In the genomic region with DNA sequence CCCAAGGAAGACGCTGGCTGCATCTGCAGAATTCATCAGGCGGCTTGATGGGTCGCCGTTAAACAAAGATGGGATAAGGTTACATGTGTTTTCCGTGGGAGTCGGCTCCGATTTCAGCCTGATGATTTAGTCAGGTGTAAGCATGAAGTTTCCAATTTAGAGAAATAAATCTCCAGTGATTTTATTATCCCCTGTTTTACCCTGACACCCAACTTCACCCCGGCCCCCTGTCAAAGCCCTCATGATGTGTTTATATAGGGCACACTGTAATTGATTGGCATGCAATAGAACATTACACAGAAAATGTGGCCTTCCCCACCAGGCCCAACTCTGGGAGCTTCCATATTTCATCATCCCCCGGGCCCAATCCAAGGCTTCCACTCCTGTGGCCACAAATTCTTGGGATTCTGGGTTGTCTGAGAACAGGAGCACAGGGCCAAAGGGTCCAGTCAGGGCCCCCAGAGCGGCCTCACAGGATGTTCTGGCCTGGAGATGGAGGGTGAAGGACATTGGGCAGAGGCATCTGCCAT, we compare ENCODE assay signal across 1 cellular context.
TF ChIP-seq lines count a peak whose summit lies in the region.

No MANE protein-coding gene starts in this region.

TF ChIP-seq in HEK293, 187 proteins besides CTCF, POLR2A, EP300 and RAD21 (continued from another document and continues in another):
- TF ChIP-seq, protein P1, sequence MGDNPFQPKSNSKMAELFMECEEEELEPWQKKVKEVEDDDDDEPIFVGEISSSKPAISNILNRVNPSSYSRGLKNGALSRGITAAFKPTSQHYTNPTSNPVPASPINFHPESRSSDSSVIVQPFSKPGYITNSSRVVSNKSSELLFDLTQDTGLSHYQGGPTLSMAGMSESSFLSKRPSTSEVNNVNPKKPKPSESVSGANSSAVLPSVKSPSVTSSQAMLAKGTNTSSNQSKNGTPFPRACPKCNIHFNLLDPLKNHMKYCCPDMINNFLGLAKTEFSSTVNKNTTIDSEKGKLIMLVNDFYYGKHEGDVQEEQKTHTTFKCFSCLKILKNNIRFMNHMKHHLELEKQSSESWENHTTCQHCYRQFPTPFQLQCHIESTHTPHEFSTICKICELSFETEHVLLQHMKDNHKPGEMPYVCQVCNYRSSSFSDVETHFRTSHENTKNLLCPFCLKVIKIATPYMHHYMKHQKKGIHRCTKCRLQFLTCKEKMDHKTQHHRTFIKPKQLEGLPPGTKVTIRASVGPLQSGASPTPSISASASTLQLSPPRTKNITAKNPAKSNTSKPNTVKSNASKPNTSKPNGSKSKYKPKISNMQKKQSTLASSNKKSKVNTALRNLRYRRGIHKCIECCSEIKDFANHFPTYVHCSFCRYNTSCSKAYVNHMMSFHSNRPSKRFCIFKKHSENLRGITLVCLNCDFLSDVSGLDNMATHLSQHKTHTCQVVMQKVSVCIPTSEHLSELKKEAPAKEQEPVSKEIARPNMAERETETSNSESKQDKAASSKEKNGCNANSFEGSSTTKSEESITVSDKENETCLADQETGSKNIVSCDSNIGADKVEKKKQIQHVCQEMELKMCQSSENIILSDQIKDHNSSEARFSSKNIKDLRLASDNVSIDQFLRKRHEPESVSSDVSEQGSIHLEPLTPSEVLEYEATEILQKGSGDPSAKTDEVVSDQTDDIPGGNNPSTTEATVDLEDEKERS (tag by site-specific recombination; IDR thresholded peaks at IDR 0.05): no peak
- no peak for TF ChIP-seq ZNF404 (tag by site-specific recombination; IDR thresholded peaks at IDR 0.05)
- no peak for TF ChIP-seq ZNF837 (tag by site-specific recombination; IDR thresholded peaks at IDR 0.05)
- 0 out of 2 replicates have a peak, but pooled peaks have one; percentile 31 for TF ChIP-seq ZNF121 (tag by site-specific recombination; IDR thresholded peaks at IDR 0.05)
- TF ChIP-seq, protein P2, sequence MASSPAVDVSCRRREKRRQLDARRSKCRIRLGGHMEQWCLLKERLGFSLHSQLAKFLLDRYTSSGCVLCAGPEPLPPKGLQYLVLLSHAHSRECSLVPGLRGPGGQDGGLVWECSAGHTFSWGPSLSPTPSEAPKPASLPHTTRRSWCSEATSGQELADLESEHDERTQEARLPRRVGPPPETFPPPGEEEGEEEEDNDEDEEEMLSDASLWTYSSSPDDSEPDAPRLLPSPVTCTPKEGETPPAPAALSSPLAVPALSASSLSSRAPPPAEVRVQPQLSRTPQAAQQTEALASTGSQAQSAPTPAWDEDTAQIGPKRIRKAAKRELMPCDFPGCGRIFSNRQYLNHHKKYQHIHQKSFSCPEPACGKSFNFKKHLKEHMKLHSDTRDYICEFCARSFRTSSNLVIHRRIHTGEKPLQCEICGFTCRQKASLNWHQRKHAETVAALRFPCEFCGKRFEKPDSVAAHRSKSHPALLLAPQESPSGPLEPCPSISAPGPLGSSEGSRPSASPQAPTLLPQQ (tag by site-specific recombination; IDR thresholded peaks at IDR 0.05): no peak
- TF ChIP-seq ZNF394 (tag by site-specific recombination; IDR thresholded peaks at IDR 0.05; ENCODE audit: borderline replicate concordance): no peak
- no peak for TF ChIP-seq ZNF558 (tag by site-specific recombination; IDR thresholded peaks at IDR 0.05)
- TF ChIP-seq ZNF423 (tag by site-specific recombination; IDR thresholded peaks at IDR 0.05): no peak
- no peak for TF ChIP-seq BCL11A (tag by site-specific recombination; IDR thresholded peaks at IDR 0.05; ENCODE audit: low read depth)
- TF ChIP-seq, protein P3, sequence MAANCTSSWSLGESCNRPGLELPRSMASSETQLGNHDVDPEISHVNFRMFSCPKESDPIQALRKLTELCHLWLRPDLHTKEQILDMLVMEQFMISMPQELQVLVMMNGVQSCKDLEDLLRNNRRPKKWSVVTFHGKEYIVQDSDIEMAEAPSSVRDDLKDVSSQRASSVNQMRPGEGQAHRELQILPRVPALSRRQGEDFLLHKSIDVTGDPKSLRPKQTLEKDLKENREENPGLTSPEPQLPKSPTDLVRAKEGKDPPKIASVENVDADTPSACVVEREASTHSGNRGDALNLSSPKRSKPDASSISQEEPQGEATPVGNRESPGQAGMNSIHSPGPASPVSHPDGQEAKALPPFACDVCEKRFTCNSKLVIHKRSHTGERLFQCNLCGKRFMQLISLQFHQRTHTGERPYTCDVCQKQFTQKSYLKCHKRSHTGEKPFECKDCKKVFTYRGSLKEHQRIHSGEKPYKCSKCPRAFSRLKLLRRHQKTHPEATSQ (tag by site-specific recombination; IDR thresholded peaks at IDR 0.05): no peak
- TF ChIP-seq HOXC10 (CRISPR knock-in tag; IDR thresholded peaks at IDR 0.05): no peak
- no peak for TF ChIP-seq ZNF76 (tag by site-specific recombination; IDR thresholded peaks at IDR 0.05; ENCODE audit: borderline replicate concordance, low read depth)
- TF ChIP-seq ZNF221 (tag by site-specific recombination; IDR thresholded peaks at IDR 0.05; ENCODE audit: borderline replicate concordance): no peak
- no peak for TF ChIP-seq ZNF473 (tag by site-specific recombination; IDR thresholded peaks at IDR 0.05)
- peak; percentile 79 for TF ChIP-seq ZEB2 (tag by site-specific recombination; IDR thresholded peaks at IDR 0.05)
- TF ChIP-seq ZFP37 (tag by site-specific recombination; IDR thresholded peaks at IDR 0.05): no peak
- TF ChIP-seq, protein P4, sequence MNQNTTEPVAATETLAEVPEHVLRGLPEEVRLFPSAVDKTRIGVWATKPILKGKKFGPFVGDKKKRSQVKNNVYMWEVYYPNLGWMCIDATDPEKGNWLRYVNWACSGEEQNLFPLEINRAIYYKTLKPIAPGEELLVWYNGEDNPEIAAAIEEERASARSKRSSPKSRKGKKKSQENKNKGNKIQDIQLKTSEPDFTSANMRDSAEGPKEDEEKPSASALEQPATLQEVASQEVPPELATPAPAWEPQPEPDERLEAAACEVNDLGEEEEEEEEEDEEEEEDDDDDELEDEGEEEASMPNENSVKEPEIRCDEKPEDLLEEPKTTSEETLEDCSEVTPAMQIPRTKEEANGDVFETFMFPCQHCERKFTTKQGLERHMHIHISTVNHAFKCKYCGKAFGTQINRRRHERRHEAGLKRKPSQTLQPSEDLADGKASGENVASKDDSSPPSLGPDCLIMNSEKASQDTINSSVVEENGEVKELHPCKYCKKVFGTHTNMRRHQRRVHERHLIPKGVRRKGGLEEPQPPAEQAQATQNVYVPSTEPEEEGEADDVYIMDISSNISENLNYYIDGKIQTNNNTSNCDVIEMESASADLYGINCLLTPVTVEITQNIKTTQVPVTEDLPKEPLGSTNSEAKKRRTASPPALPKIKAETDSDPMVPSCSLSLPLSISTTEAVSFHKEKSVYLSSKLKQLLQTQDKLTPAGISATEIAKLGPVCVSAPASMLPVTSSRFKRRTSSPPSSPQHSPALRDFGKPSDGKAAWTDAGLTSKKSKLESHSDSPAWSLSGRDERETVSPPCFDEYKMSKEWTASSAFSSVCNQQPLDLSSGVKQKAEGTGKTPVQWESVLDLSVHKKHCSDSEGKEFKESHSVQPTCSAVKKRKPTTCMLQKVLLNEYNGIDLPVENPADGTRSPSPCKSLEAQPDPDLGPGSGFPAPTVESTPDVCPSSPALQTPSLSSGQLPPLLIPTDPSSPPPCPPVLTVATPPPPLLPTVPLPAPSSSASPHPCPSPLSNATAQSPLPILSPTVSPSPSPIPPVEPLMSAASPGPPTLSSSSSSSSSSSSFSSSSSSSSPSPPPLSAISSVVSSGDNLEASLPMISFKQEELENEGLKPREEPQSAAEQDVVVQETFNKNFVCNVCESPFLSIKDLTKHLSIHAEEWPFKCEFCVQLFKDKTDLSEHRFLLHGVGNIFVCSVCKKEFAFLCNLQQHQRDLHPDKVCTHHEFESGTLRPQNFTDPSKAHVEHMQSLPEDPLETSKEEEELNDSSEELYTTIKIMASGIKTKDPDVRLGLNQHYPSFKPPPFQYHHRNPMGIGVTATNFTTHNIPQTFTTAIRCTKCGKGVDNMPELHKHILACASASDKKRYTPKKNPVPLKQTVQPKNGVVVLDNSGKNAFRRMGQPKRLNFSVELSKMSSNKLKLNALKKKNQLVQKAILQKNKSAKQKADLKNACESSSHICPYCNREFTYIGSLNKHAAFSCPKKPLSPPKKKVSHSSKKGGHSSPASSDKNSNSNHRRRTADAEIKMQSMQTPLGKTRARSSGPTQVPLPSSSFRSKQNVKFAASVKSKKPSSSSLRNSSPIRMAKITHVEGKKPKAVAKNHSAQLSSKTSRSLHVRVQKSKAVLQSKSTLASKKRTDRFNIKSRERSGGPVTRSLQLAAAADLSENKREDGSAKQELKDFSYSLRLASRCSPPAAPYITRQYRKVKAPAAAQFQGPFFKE (tag by site-specific recombination; IDR thresholded peaks at IDR 0.05; ENCODE audit: borderline replicate concordance): no peak
- TF ChIP-seq ZNF350 (tag by site-specific recombination; IDR thresholded peaks at IDR 0.05): no peak
- TF ChIP-seq ZNF561 (tag by site-specific recombination; IDR thresholded peaks at IDR 0.05; ENCODE audit: borderline replicate concordance): peak; percentile 100
- 0 out of 2 replicates have a peak, but pooled peaks have one; percentile 7 for TF ChIP-seq ZNF596 (tag by site-specific recombination; IDR thresholded peaks at IDR 0.05)
- TF ChIP-seq ZNF629 (tag by site-specific recombination; IDR thresholded peaks at IDR 0.05): peak; percentile 29; the same call in 1 of the 2 replicates
- TF ChIP-seq ZNF776 (tag by site-specific recombination; IDR thresholded peaks at IDR 0.05; ENCODE audit: borderline replicate concordance): no peak
- TF ChIP-seq ZNF843 (tag by site-specific recombination; IDR thresholded peaks at IDR 0.05): peak; percentile 94
- TF ChIP-seq ZNF501 (tag by site-specific recombination; IDR thresholded peaks at IDR 0.05): peak; percentile 19; the same call in 1 of the 2 replicates
- peak; percentile 35; the same call in 1 of the 2 replicates for TF ChIP-seq ZIC2 (tag by site-specific recombination; IDR thresholded peaks at IDR 0.05)
- TF ChIP-seq, protein P5, sequence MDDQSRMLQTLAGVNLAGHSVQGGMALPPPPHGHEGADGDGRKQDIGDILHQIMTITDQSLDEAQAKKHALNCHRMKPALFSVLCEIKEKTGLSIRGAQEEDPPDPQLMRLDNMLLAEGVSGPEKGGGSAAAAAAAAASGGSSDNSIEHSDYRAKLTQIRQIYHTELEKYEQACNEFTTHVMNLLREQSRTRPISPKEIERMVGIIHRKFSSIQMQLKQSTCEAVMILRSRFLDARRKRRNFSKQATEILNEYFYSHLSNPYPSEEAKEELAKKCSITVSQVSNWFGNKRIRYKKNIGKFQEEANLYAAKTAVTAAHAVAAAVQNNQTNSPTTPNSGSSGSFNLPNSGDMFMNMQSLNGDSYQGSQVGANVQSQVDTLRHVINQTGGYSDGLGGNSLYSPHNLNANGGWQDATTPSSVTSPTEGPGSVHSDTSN (CRISPR knock-in tag; IDR thresholded peaks at IDR 0.05): no peak
- no peak for TF ChIP-seq ZNF777 (tag by site-specific recombination; IDR thresholded peaks at IDR 0.05; ENCODE audit: borderline replicate concordance)
- no peak for TF ChIP-seq ZNF138 (tag by site-specific recombination; IDR thresholded peaks at IDR 0.05; ENCODE audit: borderline replicate concordance)
- TF ChIP-seq ZNF114 (tag by site-specific recombination; IDR thresholded peaks at IDR 0.05): no peak
- TF ChIP-seq ZNF416 (tag by site-specific recombination; IDR thresholded peaks at IDR 0.05): no peak
- peak; percentile 46; the same call in 1 of the 2 replicates for TF ChIP-seq WT1 (tag by site-specific recombination; IDR thresholded peaks at IDR 0.05)
- peak; percentile 90 for TF ChIP-seq GLIS1 (tag by site-specific recombination; IDR thresholded peaks at IDR 0.05)
- TF ChIP-seq ZNF366 (tag by site-specific recombination; conservative IDR thresholded peaks at IDR 0.05): peak; percentile 62
- TF ChIP-seq ZBTB17 (tag by site-specific recombination; IDR thresholded peaks at IDR 0.05): peak; percentile 49; the same call in 1 of the 2 replicates
- TF ChIP-seq ZNF768 (tag by site-specific recombination; IDR thresholded peaks at IDR 0.05): no peak
- no peak for TF ChIP-seq ZNF311 (tag by site-specific recombination; IDR thresholded peaks at IDR 0.05; ENCODE audit: borderline replicate concordance)
- TF ChIP-seq ZNF214 (tag by site-specific recombination; IDR thresholded peaks at IDR 0.05; ENCODE audit: borderline replicate concordance): no peak
- no peak for TF ChIP-seq ZNF140 (tag by site-specific recombination; IDR thresholded peaks at IDR 0.05)
- no peak for TF ChIP-seq ZNF48 (tag by site-specific recombination; IDR thresholded peaks at IDR 0.05)
- TF ChIP-seq ZNF248 (tag by site-specific recombination; IDR thresholded peaks at IDR 0.05): no peak
- TF ChIP-seq ZNF266 (tag by site-specific recombination; IDR thresholded peaks at IDR 0.05; ENCODE audit: low read depth): no peak
- TF ChIP-seq, protein P6, sequence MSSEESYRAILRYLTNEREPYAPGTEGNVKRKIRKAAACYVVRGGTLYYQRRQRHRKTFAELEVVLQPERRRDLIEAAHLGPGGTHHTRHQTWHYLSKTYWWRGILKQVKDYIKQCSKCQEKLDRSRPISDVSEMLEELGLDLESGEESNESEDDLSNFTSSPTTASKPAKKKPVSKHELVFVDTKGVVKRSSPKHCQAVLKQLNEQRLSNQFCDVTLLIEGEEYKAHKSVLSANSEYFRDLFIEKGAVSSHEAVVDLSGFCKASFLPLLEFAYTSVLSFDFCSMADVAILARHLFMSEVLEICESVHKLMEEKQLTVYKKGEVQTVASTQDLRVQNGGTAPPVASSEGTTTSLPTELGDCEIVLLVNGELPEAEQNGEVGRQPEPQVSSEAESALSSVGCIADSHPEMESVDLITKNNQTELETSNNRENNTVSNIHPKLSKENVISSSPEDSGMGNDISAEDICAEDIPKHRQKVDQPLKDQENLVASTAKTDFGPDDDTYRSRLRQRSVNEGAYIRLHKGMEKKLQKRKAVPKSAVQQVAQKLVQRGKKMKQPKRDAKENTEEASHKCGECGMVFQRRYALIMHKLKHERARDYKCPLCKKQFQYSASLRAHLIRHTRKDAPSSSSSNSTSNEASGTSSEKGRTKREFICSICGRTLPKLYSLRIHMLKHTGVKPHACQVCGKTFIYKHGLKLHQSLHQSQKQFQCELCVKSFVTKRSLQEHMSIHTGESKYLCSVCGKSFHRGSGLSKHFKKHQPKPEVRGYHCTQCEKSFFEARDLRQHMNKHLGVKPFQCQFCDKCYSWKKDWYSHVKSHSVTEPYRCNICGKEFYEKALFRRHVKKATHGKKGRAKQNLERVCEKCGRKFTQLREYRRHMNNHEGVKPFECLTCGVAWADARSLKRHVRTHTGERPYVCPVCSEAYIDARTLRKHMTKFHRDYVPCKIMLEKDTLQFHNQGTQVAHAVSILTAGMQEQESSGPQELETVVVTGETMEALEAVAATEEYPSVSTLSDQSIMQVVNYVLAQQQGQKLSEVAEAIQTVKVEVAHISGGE (tag by site-specific recombination; conservative IDR thresholded peaks at IDR 0.05; ENCODE audit: low read depth): no peak
- TF ChIP-seq ZNF157 (tag by site-specific recombination; IDR thresholded peaks at IDR 0.05): no peak
- TF ChIP-seq SETDB1 (IDR thresholded peaks at IDR 0.05; ENCODE audit: insufficient read length, low read length): no peak
- TF ChIP-seq, protein P7, sequence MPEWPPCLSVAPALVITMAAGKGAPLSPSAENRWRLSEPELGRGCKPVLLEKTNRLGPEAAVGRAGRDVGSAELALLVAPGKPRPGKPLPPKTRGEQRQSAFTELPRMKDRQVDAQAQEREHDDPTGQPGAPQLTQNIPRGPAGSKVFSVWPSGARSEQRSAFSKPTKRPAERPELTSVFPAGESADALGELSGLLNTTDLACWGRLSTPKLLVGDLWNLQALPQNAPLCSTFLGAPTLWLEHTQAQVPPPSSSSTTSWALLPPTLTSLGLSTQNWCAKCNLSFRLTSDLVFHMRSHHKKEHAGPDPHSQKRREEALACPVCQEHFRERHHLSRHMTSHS (tag by site-specific recombination; IDR thresholded peaks at IDR 0.05): no peak
- TF ChIP-seq OSR2 (tag by site-specific recombination; IDR thresholded peaks at IDR 0.05): peak; percentile 50
- no peak for TF ChIP-seq ZNF791 (tag by site-specific recombination; IDR thresholded peaks at IDR 0.05)
- TF ChIP-seq ZNF184 (tag by site-specific recombination; IDR thresholded peaks at IDR 0.05): no peak
